ENCODE assay signal across 10 cellular contexts in genomic region chr1:171487038-171487437, GRCh38. TPM values are rescaled to one million over a fixed set of nuclear protein-coding genes. Genes with fewer than 3 reads are reported as not detected.
A peak's percentile ranks its signal among the peaks of the same experiment; 100 is the strongest.
DNase-seq lines count a peak whose midpoint lies in the region; TF ChIP-seq lines count a peak whose summit lies in the region.
"Had no signal": no experiment of that assay in that cellular context is flagged by ENCODE, and none has a peak within 500 bp of the region (broad histone marks: within the 10 kb centered on the region; RNA-seq: fewer than 3 reads in every experiment).

No MANE protein-coding gene starts in this region.

- no peak for TF ChIP-seq EP300 in sigmoid colon (IDR thresholded peaks at IDR 0.05)

- no peak overlapping the region for H2BK15ac ChIP-seq in neuronal stem cell (ENCODE audit: low read length)

- H2BK12ac ChIP-seq in neuronal stem cell (ENCODE audit: low read length), result no peak overlapping the region

- no peak overlapping the region for H3K4ac ChIP-seq in neuronal stem cell (ENCODE audit: low read length)

- H2BK120ac ChIP-seq in neuronal stem cell (ENCODE audit: low read depth, low read length), result no peak overlapping the region

- H2BK5ac ChIP-seq in neuronal stem cell (ENCODE audit: low read length), result no peak overlapping the region

- no peak overlapping the region for H4K8ac ChIP-seq in neuronal stem cell (ENCODE audit: low read depth, low read length)

- H3K27ac ChIP-seq in SJSA1 (no peak overlapping the region), esophagus squamous epithelium (peak overlapping the region in 3 of 4 donors; percentile 98 to 100 (median 99)), sigmoid colon (peak overlapping the region; percentile 98 to 99 (median 98)), neuronal stem cell (replicated peaks; ENCODE audit: low read length) (no peak overlapping the region)

- H3K9me3 ChIP-seq in SJSA1 (replicated peaks) (no peaks in the 10 kb centered on the region), esophagus squamous epithelium (no peaks in the 10 kb centered on the region), sigmoid colon (no peaks in the 10 kb centered on the region), neuronal stem cell (replicated peaks in 1 of 2; ENCODE audit: control insufficient read depth in 2 of 2, insufficient read depth in 1 of 2, low read depth in 1 of 2, low read length in 2 of 2) (no peaks in the 10 kb centered on the region)

- H3K79me1 ChIP-seq in neuronal stem cell (ENCODE audit: low read depth, low read length), result no peaks in the 10 kb centered on the region

- H3K4me3 ChIP-seq in GM12864 (ENCODE audit: low read depth, low read length) (peak overlapping the region; percentile 97), SJSA1 (peak overlapping the region; percentile 85), esophagus squamous epithelium (peak overlapping the region in 3 of 4 donors; percentile 88 to 99 (median 98)), sigmoid colon (peak overlapping the region in 3 of 4 donors; percentile 88 to 91 (median 89)), neuronal stem cell (ENCODE audit: low read length in 2 of 2) (peak overlapping the region in 1 of 2 donors; percentile 91)

- peaks cover 7% of the 10 kb centered on the region; the same call in 1 of the 2 replicates for H3K4me1 ChIP-seq in SJSA1 (replicated peaks)
- peaks cover 19 to 61% (median 32%) of the 10 kb centered on the region in 3 donors for H3K4me1 ChIP-seq in esophagus squamous epithelium
- H3K4me1 ChIP-seq in sigmoid colon, result peaks cover 0 to 42% (median 36%) of the 10 kb centered on the region in 4 donors
- H3K4me1 ChIP-seq in neuronal stem cell (ENCODE audit: control insufficient read depth in 2 of 2, insufficient read depth in 1 of 2, low read depth in 1 of 2, low read length in 2 of 2), result peaks cover 2 to 10% of the 10 kb centered on the region in 2 donors

- H3K14ac ChIP-seq in neuronal stem cell (ENCODE audit: low read length), result no peak overlapping the region

- no peak overlapping the region for H3K23ac ChIP-seq in neuronal stem cell (ENCODE audit: low read depth, low read length, poor library complexity)

- no peak overlapping the region for H3K18ac ChIP-seq in neuronal stem cell (ENCODE audit: low read length)

- intact Hi-C loops in esophagus squamous epithelium (cut with DNase I), result no loop called here
- intact Hi-C loops in sigmoid colon (cut with DNase I), result loop anchor here (5.0 to 10.0 kb wide), 4 partner anchors 158 to 358 kb away; partner anchors contain the start of genes DNM3, METTL13 and VAMP4

- TF ChIP-seq CTCF in GM12864 (IDR thresholded peaks at IDR 0.05; ENCODE audit: low read depth, low read length, missing control alignments) (no peak), esophagus squamous epithelium (IDR thresholded peaks at IDR 0.05) (no peak), sigmoid colon (IDR thresholded peaks at IDR 0.05) (no peak)

- no peak overlapping the region for H3K4me2 ChIP-seq in neuronal stem cell (ENCODE audit: insufficient read depth, low read length, poor library complexity, severe bottlenecking)

- DNase-seq in GM12864 (ENCODE audit: low read depth) (no peak), SJSA1 (ENCODE audit: low read depth in 1 of 2, low spot score in 2 of 2) (no peak), esophagus squamous epithelium (lab: John Stamatoyannopoulos, UW) (no peak), sigmoid colon (no peak), DMS53 treated with DMSO at 0.1 percent for 48 hours (lab: John Stamatoyannopoulos, UW; ENCODE audit: unreplicated experiment) (no peak), globus pallidus (ENCODE audit: low spot score) (no peak), neuronal stem cell (ENCODE audit: low spot score) (no peak)
- DNase-seq in activated CD4-positive, alpha-beta T cell treated with anti-CD3 and anti-CD28 coated beads, Interleukin-2, amount 50 U/mL, for 48 hours, result no peak
- DNase-seq: activated effector memory CD4-positive, alpha-beta T cell treated with anti-CD3 and anti-CD28 coated beads, Interleukin-2, amount 50 U/mL, for 16 hours; NCI-H1694 treated with DMSO at 0.1 percent for 48 hours had no signal

- H3K27me3 ChIP-seq in SJSA1 (replicated peaks) (no peaks in the 10 kb centered on the region), esophagus squamous epithelium (no peaks in the 10 kb centered on the region), sigmoid colon (no peaks in the 10 kb centered on the region), neuronal stem cell (ENCODE audit: control insufficient read depth in 3 of 3, insufficient read depth in 3 of 3, low read depth in 1 of 3, low read length in 3 of 3) (no peaks in the 10 kb centered on the region)

- H3K9ac ChIP-seq in neuronal stem cell (ENCODE audit: low read depth, low read length, poor library complexity), result no peak overlapping the region

- H3K36me3 ChIP-seq in SJSA1, result peaks cover 34% of the 10 kb centered on the region
- H3K36me3 ChIP-seq in esophagus squamous epithelium, result peaks cover 0 to 10% (median 0%) of the 10 kb centered on the region in 3 donors
- H3K36me3 ChIP-seq in sigmoid colon, result no peaks in the 10 kb centered on the region
- H3K36me3 ChIP-seq in neuronal stem cell (replicated peaks in 1 of 2; ENCODE audit: control insufficient read depth in 2 of 2, insufficient read depth in 2 of 2, low read length in 2 of 2), result peaks cover 3 to 42% of the 10 kb centered on the region in 2 donors

- no peak overlapping the region for H2AK5ac ChIP-seq in neuronal stem cell (ENCODE audit: low read depth, low read length)

- no peak overlapping the region for H4K91ac ChIP-seq in neuronal stem cell (ENCODE audit: low read depth, low read length, poor library complexity)

- no peak for TF ChIP-seq POLR2A in esophagus squamous epithelium (IDR thresholded peaks at IDR 0.05)
- TF ChIP-seq POLR2A in sigmoid colon (IDR thresholded peaks at IDR 0.05), result no peak

- no peak overlapping the region for H2AFZ ChIP-seq in neuronal stem cell (ENCODE audit: low read length)

RNA-seq across cellular contexts. Expression of gene PRRC2C, which starts 1.7 kb away (rescaled TPM):
- 37.4 and 67.3 TPM in 2 replicates for total RNA-seq in SJSA1 (2014; rRNA removed; shearing (Covaris generic))
- total RNA-seq in esophagus squamous epithelium, result 100 to 1,000 TPM in 1 of 4 donors, 10 to 100 TPM in 3; 59.7 to 114 (median 88.0) TPM
- 10 to 100 TPM; 46.4 to 80.0 (median 53.1) TPM for total RNA-seq in sigmoid colon
- polyA plus RNA-seq in sigmoid colon, result 10 to 100 TPM in 2 of 3 donors, 1 to 10 TPM in 1; 7.8 to 52.6 (median 46.2) TPM
- 83.6 TPM for polyA plus RNA-seq in neuronal stem cell (2013, experiment 1 of 2)
- 89.6 TPM for polyA plus RNA-seq in neuronal stem cell (2013, experiment 2 of 2)

Comparison
In these comparisons a context has a peak if more than half of its experiments do, and no peak if none do; other contexts are left out.
1. H3K27ac ChIP-seq: peak in esophagus squamous epithelium (3 of 4) and sigmoid colon (4 of 4); none in SJSA1 (single experiment) and neuronal stem cell (single experiment).